Comparison of ENCODE assay signal across 30 cellular contexts in the genomic region with DNA sequence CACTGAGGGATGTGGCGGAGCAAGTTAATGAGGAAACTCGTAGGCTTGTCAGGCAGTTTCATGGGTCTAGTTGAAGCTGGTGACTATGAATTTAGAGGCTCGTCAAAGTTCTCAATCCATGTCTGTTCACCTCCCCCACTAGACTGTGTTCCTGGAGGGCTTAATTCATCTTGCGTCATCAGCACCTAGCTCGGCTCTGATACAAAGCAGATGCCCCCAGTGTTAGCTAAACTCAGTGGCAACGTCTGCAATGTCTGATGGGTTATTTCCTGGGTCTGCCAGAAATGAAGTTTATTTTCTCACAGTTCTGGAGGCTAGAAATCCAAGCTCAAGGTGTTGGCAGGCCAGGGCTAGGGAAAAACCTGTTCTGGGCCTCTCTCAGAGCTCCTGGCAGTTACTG.
DNase-seq lines count a peak whose midpoint lies in the region; ATAC-seq and TF ChIP-seq lines count a peak whose summit lies in the region.
"Had no signal": no experiment of that assay in that cellular context is flagged by ENCODE, and none has a peak within 500 bp of the region (broad histone marks: within the 10 kb centered on the region; RNA-seq: fewer than 3 reads in every experiment).

No MANE protein-coding gene starts in this region.

- H3K27me3 ChIP-seq in adipocyte (replicated peaks; ENCODE audit: control insufficient read depth, insufficient read depth, low read length) = no peaks in the 10 kb centered on the region
- no peaks in the 10 kb centered on the region for H3K27me3 ChIP-seq in testis
- H3K27me3 ChIP-seq: breast epithelium, esophagus squamous epithelium, gastroesophageal sphincter, neural progenitor cell, right lobe of liver, upper lobe of right lung had no signal

- peak overlapping the region; percentile 13 for H3K4me3 Mint-ChIP-seq in mesothelial cell of epicardium
- H3K4me3 Mint-ChIP-seq: activated B cell treated with CpG ODN at 0.5 μM for 24 hours; activated CD8-positive, alpha-beta memory T cell treated with anti-CD3 and anti-CD28 coated beads, Interleukin-2, amount 10 ng/mL, durations not matched to agents 7 days and 5 days; activated T-cell treated with anti-CD3 and anti-CD28 coated beads, Interleukin-2, amount 50 U/mL, for 72 hours; neural progenitor cell had no signal

- 51% methylated on average over 6 of the region's 6 CpGs for WGBS in testis, 2 donors

- peaks cover 4% of the 10 kb centered on the region for H3K9me3 Mint-ChIP-seq in mesothelial cell of epicardium
- H3K9me3 Mint-ChIP-seq: activated B cell treated with CpG ODN at 0.5 μM for 24 hours, neural progenitor cell had no signal

- peak overlapping the region; percentile 65 for H3K27ac Mint-ChIP-seq in mesothelial cell of epicardium
- H3K27ac Mint-ChIP-seq: activated B cell treated with CpG ODN at 0.5 μM for 24 hours; activated CD8-positive, alpha-beta memory T cell treated with anti-CD3 and anti-CD28 coated beads, Interleukin-2, amount 10 ng/mL, durations not matched to agents 7 days and 5 days; activated T-cell treated with anti-CD3 and anti-CD28 coated beads, Interleukin-2, amount 50 U/mL, for 72 hours; neural progenitor cell had no signal

- H3K4me1 ChIP-seq in adipocyte (ENCODE audit: control insufficient read depth, insufficient read depth, low read length) (peaks cover 11% of the 10 kb centered on the region), testis (peaks cover 17% of the 10 kb centered on the region)
- H3K4me1 ChIP-seq: breast epithelium, esophagus squamous epithelium, lower lobe of right lung, neural progenitor cell, parathyroid adenoma had no signal

- peaks cover 9% of the 10 kb centered on the region for H3K27me3 Mint-ChIP-seq in mesothelial cell of epicardium (ENCODE audit: low read depth)
- H3K27me3 Mint-ChIP-seq: activated B cell treated with CpG ODN at 0.5 μM for 24 hours; activated CD8-positive, alpha-beta memory T cell treated with anti-CD3 and anti-CD28 coated beads, Interleukin-2, amount 10 ng/mL, durations not matched to agents 7 days and 5 days had no signal

- no peak for TF ChIP-seq POLR2A in testis (IDR thresholded peaks at IDR 0.05)

- H3K4me3 ChIP-seq in adipocyte (ENCODE audit: low read length) (no peak overlapping the region), testis (no peak overlapping the region)
- H3K4me3 ChIP-seq: breast epithelium, coronary artery, esophagus squamous epithelium, gastroesophageal sphincter, lower lobe of right lung, neural progenitor cell, right lobe of liver, upper lobe of right lung had no signal

- CTCF ChIA-PET in RWPE1 (lab: Yijun Ruan, JAX) = interaction anchor here (0.6 to 0.7 kb wide), 2 partner anchors 142 to 290 kb away, joined by 3 read pairs; no protein-coding TSS in a partner anchor

- intact Hi-C loops in left cardiac atrium (cut with DNase I) = loop anchor here (5.0 to 10.0 kb wide), 3 partner anchors 144 to 457 kb away; partner anchors contain the start of gene PID1 (in 1 of the 2)
- intact Hi-C loops in testis (cut with DNase I; ENCODE audit: low total_unique reads) = no loop called here

- DNase-seq in RWPE1 (ENCODE audit: low spot score) (no peak), adipocyte (ENCODE audit: low read depth) (peak; percentile 44), left cardiac atrium (no peak), mesothelial cell of epicardium (ENCODE audit: low spot score in 2 of 2, unreplicated experiment in 2 of 2) (no peak), HT-29 (ENCODE audit: low spot score) (no peak), testis (no peak), AML-193 (lab: John Stamatoyannopoulos, UW) (no peak)
- DNase-seq: activated B cell treated with CpG ODN at 0.5 μM for 24 hours; activated CD8-positive, alpha-beta memory T cell treated with anti-CD3 and anti-CD28 coated beads, Interleukin-2, amount 10 ng/mL, durations not matched to agents 7 days and 5 days; activated naive CD4-positive, alpha-beta T cell; activated T-cell treated with anti-CD3 and anti-CD28 coated beads, Interleukin-2, amount 50 U/mL, for 72 hours; amniotic stem cell; C1 segment of cervical spinal cord; esophagus squamous epithelium; lower lobe of right lung; NCI-H1105; NCI-H2081; NCI-H748 treated with DMSO at 0.1 percent for 48 hours; right lobe of liver; stimulated activated CD4-positive, alpha-beta T cell treated with anti-CD3 and anti-CD28 coated beads, Interleukin-12 subunit alpha, Interleukin-12 subunit beta, amount 100 ng/mL, for 4 hours; stimulated activated CD4-positive, alpha-beta T cell treated with anti-CD3 and anti-CD28 coated beads, Interleukin-4, amount 100 ng/mL, for 1 hour; SW 1271; T1000; upper lobe of right lung had no signal

- peak overlapping the region; percentile 69 for H3K27ac ChIP-seq in RWPE1
- H3K27ac ChIP-seq in testis = peak overlapping the region in 1 of 2 donors; percentile 3
- H3K27ac ChIP-seq: breast epithelium, coronary artery, esophagus squamous epithelium, gastroesophageal sphincter, lower lobe of right lung, neural progenitor cell, parathyroid adenoma, right lobe of liver, upper lobe of right lung had no signal

- TF ChIP-seq CTCF in RWPE1 (conservative IDR thresholded peaks at IDR 0.05; ENCODE audit: low read depth) (no peak), mesothelial cell of epicardium (IDR thresholded peaks at IDR 0.05; ENCODE audit: unreplicated experiment) (no peak), testis (IDR thresholded peaks at IDR 0.05) (no peak)

- H3K9ac ChIP-seq in adipocyte (ENCODE audit: low read length) = no peak overlapping the region
- H3K9ac ChIP-seq: neural progenitor cell, parathyroid adenoma had no signal

- H3K9me3 ChIP-seq in adipocyte (ENCODE audit: control insufficient read depth, low read length) (peaks cover under 1% of the 10 kb centered on the region), testis (no peaks in the 10 kb centered on the region)
- H3K9me3 ChIP-seq: breast epithelium, esophagus squamous epithelium, gastroesophageal sphincter, lower lobe of right lung, right lobe of liver, upper lobe of right lung had no signal

- POLR2A ChIA-PET in RWPE1 (lab: Yijun Ruan, JAX; ENCODE audit: low non-redundant PET) = no interaction called here

- H3K4me1 Mint-ChIP-seq in mesothelial cell of epicardium = peaks cover 31% of the 10 kb centered on the region
- H3K4me1 Mint-ChIP-seq: activated B cell treated with CpG ODN at 0.5 μM for 24 hours; activated CD8-positive, alpha-beta memory T cell treated with anti-CD3 and anti-CD28 coated beads, Interleukin-2, amount 10 ng/mL, durations not matched to agents 7 days and 5 days had no signal

- peaks cover under 1% of the 10 kb centered on the region for H3K36me3 Mint-ChIP-seq in mesothelial cell of epicardium
- H3K36me3 Mint-ChIP-seq: activated CD8-positive, alpha-beta memory T cell treated with anti-CD3 and anti-CD28 coated beads, Interleukin-2, amount 10 ng/mL, durations not matched to agents 7 days and 5 days; neural progenitor cell had no signal

- H3K36me3 ChIP-seq in adipocyte (ENCODE audit: control insufficient read depth, insufficient read depth, low read length, severe bottlenecking) = no peaks in the 10 kb centered on the region
- H3K36me3 ChIP-seq in testis (ENCODE audit: low read depth, missing control alignments) = no peaks in the 10 kb centered on the region
- H3K36me3 ChIP-seq: breast epithelium, esophagus squamous epithelium, lower lobe of right lung, neural progenitor cell, upper lobe of right lung had no signal

- peak; percentile 32 to 50 for ATAC-seq in left cardiac atrium
- ATAC-seq: activated CD8-positive, alpha-beta memory T cell treated with anti-CD3 and anti-CD28 coated beads, Interleukin-2, amount 10 ng/mL, durations not matched to agents 7 days and 5 days; activated T-cell treated with anti-CD3 and anti-CD28 coated beads, Interleukin-2, amount 50 U/mL, for 72 hours; gastroesophageal sphincter; HCT116 had no signal
